ENCODE assay signal across 20 cellular contexts in the genomic region with DNA sequence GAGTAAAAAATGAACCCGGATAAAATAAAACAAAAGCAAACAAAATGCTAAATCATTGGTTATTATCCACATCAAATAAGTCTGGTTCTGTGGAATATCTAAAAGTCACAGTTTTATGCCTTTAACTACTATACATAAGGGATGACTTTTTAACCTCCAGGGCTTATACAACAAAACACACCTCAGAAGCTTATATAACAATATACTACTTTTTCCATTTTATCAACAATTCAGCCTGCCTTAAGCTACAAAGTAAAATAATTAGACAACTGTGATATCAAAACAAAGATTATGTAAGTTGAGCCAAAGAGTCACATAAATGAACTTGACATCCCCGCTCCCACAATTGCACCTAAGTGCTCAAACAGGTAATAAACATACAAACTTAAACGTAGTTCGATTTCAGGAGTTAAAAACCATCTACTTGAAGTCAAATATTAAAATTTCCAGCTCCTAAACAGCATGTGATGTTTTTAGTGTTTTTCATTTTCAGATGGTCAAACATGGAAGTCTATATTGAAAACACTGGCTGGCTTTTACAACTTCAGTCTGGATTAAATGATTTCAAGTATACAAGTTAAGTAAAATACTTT. TPM values are rescaled to one million over a fixed set of nuclear protein-coding genes. Genes with fewer than 3 reads are reported as not detected.
DNase-seq lines count a peak whose midpoint lies in the region; ATAC-seq and TF ChIP-seq lines count a peak whose summit lies in the region.
"Had no signal": no experiment of that assay in that cellular context is flagged by ENCODE, and none has a peak within 500 bp of the region (broad histone marks: within the 10 kb centered on the region; RNA-seq: fewer than 3 reads in every experiment).

No MANE protein-coding gene starts in this region.

- POLR2A ChIA-PET in A673 (lab: Charles Lee; ENCODE audit: low non-redundant PET), result interaction anchor here (0.6 kb wide), 1 partner anchor 1480 kb away, joined by 3 read pairs; no protein-coding TSS in a partner anchor

- H3K4me1 ChIP-seq in A673 (ENCODE audit: insufficient read depth, low read length, poor library complexity, severe bottlenecking) (peaks cover 5% of the 10 kb centered on the region), mesenchymal stem cell (ENCODE audit: control insufficient read depth, insufficient read depth, low read depth, low read length) (peaks cover 10% of the 10 kb centered on the region)

- H2BK12ac ChIP-seq in mesenchymal stem cell (ENCODE audit: low read length in 2 of 2), result no peak overlapping the region

- TF ChIP-seq CTCF in A673 (conservative IDR thresholded peaks at IDR 0.05; ENCODE audit: low read depth, low read length) (no peak), HFFc6 (IDR thresholded peaks at IDR 0.05) (no peak), choroid plexus epithelial cell (conservative IDR thresholded peaks at IDR 0.05; ENCODE audit: low read depth, low read length) (no peak)

- WGBS in mesenchymal stem cell, result 100% methylated on average over 1 of the region's 4 CpGs

- intact Hi-C loops in A673 (cut with micrococcal nuclease; ENCODE audit: unreplicated experiment), result no loop called here

- peaks cover 82% of the 10 kb centered on the region for H3K36me3 Mint-ChIP-seq in HFFc6 (ENCODE audit: low read depth)

- CTCF ChIA-PET in A673 (lab: Charles Lee), result no interaction called here

- no peak overlapping the region for H2AFZ ChIP-seq in mesenchymal stem cell (ENCODE audit: low read depth, low read length)

- H3K9ac ChIP-seq in mesenchymal stem cell (ENCODE audit: low read length), result peak overlapping the region; percentile 67

- no peaks in the 10 kb centered on the region for H3K9me3 ChIP-seq in A673 (ENCODE audit: low read depth, low read length, poor library complexity, severe bottlenecking)
- no peaks in the 10 kb centered on the region for H3K9me3 ChIP-seq in mesenchymal stem cell (ENCODE audit: control insufficient read depth, low read length)
- H3K9me3 ChIP-seq: BE2C had no signal

- BruUV-seq in A673 (replicated peaks; lab: Mats Ljungman, UMichigan), result TSS peak; percentile 0

- no peak overlapping the region for H4K8ac ChIP-seq in mesenchymal stem cell (ENCODE audit: low read length)

- H3K27ac ChIP-seq in A673 (ENCODE audit: low read depth, low read length, poor library complexity, severe bottlenecking) (no peak overlapping the region), mesenchymal stem cell (ENCODE audit: low read length, poor library complexity, severe bottlenecking) (no peak overlapping the region)

- no peak overlapping the region for H3K23ac ChIP-seq in mesenchymal stem cell (ENCODE audit: low read length in 2 of 2)

- H3K27me3 Mint-ChIP-seq in HFFc6 (ENCODE audit: insufficient read depth), result peaks cover 43% of the 10 kb centered on the region

- H3K18ac ChIP-seq in mesenchymal stem cell (ENCODE audit: low read depth in 1 of 2, low read length in 2 of 2), result no peak overlapping the region

- H3K36me3 ChIP-seq in A673 (ENCODE audit: insufficient read depth, low read length, poor library complexity, severe bottlenecking) (peaks cover 98% of the 10 kb centered on the region), mesenchymal stem cell (ENCODE audit: control insufficient read depth in 1 of 2, insufficient read depth in 2 of 2, low read depth in 1 of 2, low read length in 2 of 2) (peaks cover 35 to 97% of the 10 kb centered on the region in 2 experiments), H7 (replicated peaks; ENCODE audit: control insufficient read depth, insufficient read depth, low read length) (peaks cover 16% of the 10 kb centered on the region)

- peaks cover 75% of the 10 kb centered on the region for H3K4me1 Mint-ChIP-seq in HFFc6 (ENCODE audit: low read depth)

- no peak overlapping the region for H4K91ac ChIP-seq in mesenchymal stem cell (ENCODE audit: low read length)

- H3K4me3 Mint-ChIP-seq in HFFc6, result no peak overlapping the region

- no peak overlapping the region for H2BK120ac ChIP-seq in mesenchymal stem cell (ENCODE audit: low read depth, low read length)

- peak overlapping the region; percentile 45; the same call in 1 of the 2 replicates for H3K27ac Mint-ChIP-seq in HFFc6

- no peak for ATAC-seq in GM19023 (IDR thresholded peaks at IDR 0.05; ENCODE audit: unreplicated experiment)
- ATAC-seq: HCT116, SK-N-SH treated with all-trans-retinoic acid at 6 μM for 48 hours had no signal

- DNase-seq in A673 (ENCODE audit: low spot score) (no peak), HFFc6 (no peak), choroid plexus epithelial cell (ENCODE audit: low read depth) (peak; percentile 37), mesenchymal stem cell (no peak), H7 (no peak)
- no peak for DNase-seq in activated CD8-positive, alpha-beta memory T cell treated with anti-CD3 and anti-CD28 coated beads, Interleukin-2, amount 50 U/mL, for 4 hours
- DNase-seq: 8988T; BE2C; Karpas-422; MV-4-11; NCI-H1105 treated with DMSO at 0.1 percent for 48 hours; NCI-H2029 treated with DMSO at 0.1 percent for 48 hours; NCI-H226; NCI-H510A treated with DMSO at 0.1 percent for 48 hours; NCI-H748 treated with DMSO at 0.1 percent for 48 hours; NK-92 treated with Interleukin-12 subunit alpha and Interleukin-12 subunit beta, amount 100 ng/mL, for 24 hours; SIG-M5 had no signal

- no peak overlapping the region for H2AK5ac ChIP-seq in mesenchymal stem cell (ENCODE audit: low read length, severe bottlenecking)

- H3K9me3 Mint-ChIP-seq in HFFc6, result no peaks in the 10 kb centered on the region

- H3K4ac ChIP-seq in mesenchymal stem cell (ENCODE audit: low read depth in 1 of 2, low read length in 2 of 2), result no peak overlapping the region

- no peak overlapping the region for H3K4me3 ChIP-seq in A673 (ENCODE audit: low read depth, low read length, poor library complexity, severe bottlenecking)
- no peak overlapping the region for H3K4me3 ChIP-seq in choroid plexus epithelial cell (ENCODE audit: low read depth, low read length)
- H3K4me3 ChIP-seq in mesenchymal stem cell (ENCODE audit: insufficient read depth in 1 of 2, low read depth in 1 of 2, low read length in 2 of 2), result no peak overlapping the region
- H3K4me3 ChIP-seq in H7 (ENCODE audit: insufficient read depth, low read depth, low read length), result no peak overlapping the region

- H3K27me3 ChIP-seq in A673 (replicated peaks; ENCODE audit: insufficient read depth, low read depth, low read length, poor library complexity) (no peaks in the 10 kb centered on the region), mesenchymal stem cell (ENCODE audit: control insufficient read depth in 1 of 2, insufficient read depth in 1 of 2, low read length in 2 of 2) (no peaks in the 10 kb centered on the region), H7 (ENCODE audit: control insufficient read depth, insufficient read depth, low read length) (no peaks in the 10 kb centered on the region)
- H3K27me3 ChIP-seq: BE2C had no signal

- no peak overlapping the region for H3K14ac ChIP-seq in mesenchymal stem cell (ENCODE audit: low read length in 2 of 2)

- no peak overlapping the region for H2BK5ac ChIP-seq in mesenchymal stem cell (ENCODE audit: low read depth, low read length, poor library complexity, severe bottlenecking)

- H3K79me1 ChIP-seq in mesenchymal stem cell (replicated peaks; ENCODE audit: low read length, poor library complexity, severe bottlenecking), result no peaks in the 10 kb centered on the region

- H2BK15ac ChIP-seq in mesenchymal stem cell (ENCODE audit: low read depth, poor library complexity, severe bottlenecking), result no peak overlapping the region

- no peak overlapping the region for H3K4me2 ChIP-seq in mesenchymal stem cell (ENCODE audit: low read length, poor library complexity, severe bottlenecking)

RNA-seq across cellular contexts. Expression of gene ATIC, which starts 54.7 kb away (rescaled TPM):
- 328 and 333 TPM in 2 replicates for total RNA-seq in A673 (2021)
- 100 to 1,000 TPM; 137 to 156 (median 150) TPM for total RNA-seq in HFFc6 (2021; fragmentation: NEBNext Ultra II Directional; extraction: Animal tissue kit (Norgen Biotek cat#: 25700))
- 182 TPM for polyA plus RNA-seq in mesenchymal stem cell (2013, experiment 1 of 2)
- polyA plus RNA-seq in mesenchymal stem cell (2013, experiment 2 of 2), result 193 TPM
- total RNA-seq in H7 (2014; rRNA removed; shearing (Covaris generic)), result 36.6 and 41.0 TPM in 2 replicates
